ENCODE assay signal across 8 cellular contexts in the genomic region with DNA sequence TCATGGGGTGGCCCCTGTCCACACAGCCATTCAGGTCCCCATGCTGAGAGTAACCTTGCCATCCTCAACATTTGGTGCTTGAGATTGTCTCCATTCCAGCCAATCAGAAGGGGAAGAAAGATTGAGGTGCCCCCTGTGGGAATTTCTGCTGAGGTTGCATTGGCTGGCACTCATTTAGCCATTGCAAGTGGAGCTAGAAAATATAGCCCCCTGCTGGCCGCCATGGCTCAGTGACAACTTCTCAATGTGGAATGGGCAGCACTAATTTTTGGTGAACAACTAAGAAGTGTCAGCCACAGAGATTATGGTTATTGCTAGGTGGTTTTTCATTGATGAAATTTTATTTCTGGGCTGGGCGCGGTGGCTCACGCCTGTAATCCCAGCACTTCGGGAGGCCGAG. TPM values are rescaled to one million over a fixed set of nuclear protein-coding genes. Genes with fewer than 3 reads are reported as not detected.
A peak's percentile ranks its signal among the peaks of the same experiment; 100 is the strongest.
DNase-seq lines count a peak whose midpoint lies in the region; ATAC-seq and TF ChIP-seq lines count a peak whose summit lies in the region.

No MANE protein-coding gene starts in this region.

- POLR2A ChIA-PET in PC-9 (lab: Charles Lee; ENCODE audit: unreplicated experiment) = interaction anchor here (0.6 kb wide), 1 partner anchor 120 kb away, joined by 7 read pairs; no protein-coding TSS in a partner anchor

- no peak overlapping the region for H4K91ac ChIP-seq in mesenchymal stem cell (ENCODE audit: low read length)

- no peak overlapping the region for H2BK12ac ChIP-seq in mesenchymal stem cell (ENCODE audit: low read length in 2 of 2)

- H3K14ac ChIP-seq in mesenchymal stem cell (ENCODE audit: low read length in 2 of 2) = no peak overlapping the region

- no peaks in the 10 kb centered on the region for H3K9me2 ChIP-seq in PC-9 (ENCODE audit: insufficient read depth)

- H3K9me3 ChIP-seq in PC-9 (ENCODE audit: insufficient read depth, low read depth) (no peaks in the 10 kb centered on the region), mesenchymal stem cell (ENCODE audit: control insufficient read depth, low read length) (no peaks in the 10 kb centered on the region)

- H3K79me1 ChIP-seq in mesenchymal stem cell (replicated peaks; ENCODE audit: low read length, poor library complexity, severe bottlenecking) = no peaks in the 10 kb centered on the region

- intact Hi-C loops in Right ventricle myocardium superior (cut with DNase I) = no loop called here
- intact Hi-C loops in Right ventricle myocardium inferior (cut with DNase I) = no loop called here
- intact Hi-C loops in PC-9 (cut with micrococcal nuclease; ENCODE audit: unreplicated experiment) = loop anchor here (1.0 to 5.0 kb wide), 2 partner anchors 263 to 597 kb away; no protein-coding TSS in a partner anchor
- intact Hi-C loops in sciatic nerve (cut with DNase I) = no loop called here

- BruUV-seq in PC-9 (replicated peaks; lab: Mats Ljungman, UMichigan) = no TSS peak

- H3K4me2 ChIP-seq in PC-9 = no peak overlapping the region
- no peak overlapping the region for H3K4me2 ChIP-seq in mesenchymal stem cell (ENCODE audit: low read length, poor library complexity, severe bottlenecking)

- no peaks in the 10 kb centered on the region for H3K79me2 ChIP-seq in PC-9 (ENCODE audit: low read depth)

- H4K8ac ChIP-seq in mesenchymal stem cell (ENCODE audit: low read length) = no peak overlapping the region

- H3K4ac ChIP-seq in mesenchymal stem cell (ENCODE audit: low read depth in 1 of 2, low read length in 2 of 2) = no peak overlapping the region

- H3K36me3 ChIP-seq in PC-9 (ENCODE audit: low read depth) = no peaks in the 10 kb centered on the region
- no peaks in the 10 kb centered on the region for H3K36me3 ChIP-seq in mesenchymal stem cell (ENCODE audit: control insufficient read depth in 1 of 2, insufficient read depth in 2 of 2, low read depth in 1 of 2, low read length in 2 of 2)

- 66% methylated on average over 6 of the region's 6 CpGs for WGBS in mesenchymal stem cell

- H2BK5ac ChIP-seq in mesenchymal stem cell (ENCODE audit: low read depth, low read length, poor library complexity, severe bottlenecking) = no peak overlapping the region

- no peak overlapping the region for H3K18ac ChIP-seq in mesenchymal stem cell (ENCODE audit: low read depth in 1 of 2, low read length in 2 of 2)

- no peak overlapping the region for H2AFZ ChIP-seq in PC-9
- H2AFZ ChIP-seq in mesenchymal stem cell (ENCODE audit: low read depth, low read length) = no peak overlapping the region

- H3K4me3 ChIP-seq in PC-9 = no peak overlapping the region
- no peak overlapping the region for H3K4me3 ChIP-seq in cardiac fibroblast (replicated peaks in 1 of 2; ENCODE audit: low read depth in 2 of 2, low read length in 2 of 2)
- no peak overlapping the region for H3K4me3 ChIP-seq in mesenchymal stem cell (ENCODE audit: insufficient read depth in 1 of 2, low read depth in 1 of 2, low read length in 2 of 2)

- no peak overlapping the region for H3K9ac ChIP-seq in mesenchymal stem cell (ENCODE audit: low read length)

- H2AK5ac ChIP-seq in mesenchymal stem cell (ENCODE audit: low read length, severe bottlenecking) = no peak overlapping the region

- H3K4me1 ChIP-seq in PC-9 (replicated peaks; ENCODE audit: insufficient read depth) = no peaks in the 10 kb centered on the region
- H3K4me1 ChIP-seq in mesenchymal stem cell (ENCODE audit: control insufficient read depth, insufficient read depth, low read depth, low read length) = no peaks in the 10 kb centered on the region

- no peak overlapping the region for H2BK120ac ChIP-seq in mesenchymal stem cell (ENCODE audit: low read depth, low read length)

- no peak overlapping the region for H2BK15ac ChIP-seq in mesenchymal stem cell (ENCODE audit: low read depth, poor library complexity, severe bottlenecking)

- no peaks in the 10 kb centered on the region for H3F3A ChIP-seq in PC-9 (ENCODE audit: insufficient read depth, low read depth)

- H3K27me3 ChIP-seq in PC-9 (ENCODE audit: insufficient read depth, low read depth) (peaks cover 2% of the 10 kb centered on the region; the same call in 1 of the 2 replicates), mesenchymal stem cell (ENCODE audit: control insufficient read depth in 1 of 2, insufficient read depth in 1 of 2, low read length in 2 of 2) (no peaks in the 10 kb centered on the region)

- H3K27ac ChIP-seq in PC-9 (no peak overlapping the region), mesenchymal stem cell (ENCODE audit: low read length, poor library complexity, severe bottlenecking) (no peak overlapping the region)

- TF ChIP-seq CTCF in PC-9 (conservative IDR thresholded peaks at IDR 0.05) = peak; percentile 81
- TF ChIP-seq CTCF in cardiac fibroblast (IDR thresholded peaks at IDR 0.05; ENCODE audit: low read depth, low read length) = peak; percentile 65

- CTCF ChIA-PET in PC-9 (lab: Charles Lee) = interaction anchor here (0.6 kb wide), 2 partner anchors 209 to 263 kb away, joined by 3 to 4 read pairs; no protein-coding TSS in a partner anchor

- H4K20me1 ChIP-seq in PC-9 (ENCODE audit: insufficient read depth) = no peaks in the 10 kb centered on the region

- no peak overlapping the region for H3K23ac ChIP-seq in mesenchymal stem cell (ENCODE audit: low read length in 2 of 2)

- peak; percentile 42 for DNase-seq in Right ventricle myocardium superior
- no peak for DNase-seq in Right ventricle myocardium inferior (ENCODE audit: missing footprints)
- DNase-seq in PC-9 = peak in 1 of 2 experiments; percentile 43
- DNase-seq in cardiac fibroblast (ENCODE audit: low read depth in 2 of 2) = peak; percentile 59 to 64
- peak; percentile 52 for DNase-seq in mesenchymal stem cell
- DNase-seq in sciatic nerve (ENCODE audit: low spot score) = no peak

- ATAC-seq in Right ventricle myocardium superior (ENCODE audit: poor library complexity) (no peak), Right ventricle myocardium inferior (no peak), HG03460 (IDR thresholded peaks at IDR 0.05; ENCODE audit: unreplicated experiment) (peak; percentile 54), HG02763 (IDR thresholded peaks at IDR 0.05; ENCODE audit: unreplicated experiment) (no peak), sciatic nerve (no peak)

RNA-seq across cellular contexts. Expression of a gene that starts 22.0 kb away (rescaled TPM):
- 1.7 TPM for total RNA-seq in Right ventricle myocardium superior
- total RNA-seq in Right ventricle myocardium inferior = 2.2 TPM
- total RNA-seq in PC-9 (2021) = not detected in 2 replicates
- not detected for polyA plus RNA-seq in mesenchymal stem cell (2013, experiment 1 of 2)
- not detected for polyA plus RNA-seq in mesenchymal stem cell (2013, experiment 2 of 2)
- 0.31 TPM for total RNA-seq in sciatic nerve

Comparison
In these comparisons a context has a peak if more than half of its experiments do, and no peak if none do; other contexts are left out.
1. DNase-seq: peak in Right ventricle myocardium superior (single experiment), cardiac fibroblast (2 of 2) and mesenchymal stem cell (single experiment); none in Right ventricle myocardium inferior (single experiment) and sciatic nerve (single experiment).